In the genomic region with DNA sequence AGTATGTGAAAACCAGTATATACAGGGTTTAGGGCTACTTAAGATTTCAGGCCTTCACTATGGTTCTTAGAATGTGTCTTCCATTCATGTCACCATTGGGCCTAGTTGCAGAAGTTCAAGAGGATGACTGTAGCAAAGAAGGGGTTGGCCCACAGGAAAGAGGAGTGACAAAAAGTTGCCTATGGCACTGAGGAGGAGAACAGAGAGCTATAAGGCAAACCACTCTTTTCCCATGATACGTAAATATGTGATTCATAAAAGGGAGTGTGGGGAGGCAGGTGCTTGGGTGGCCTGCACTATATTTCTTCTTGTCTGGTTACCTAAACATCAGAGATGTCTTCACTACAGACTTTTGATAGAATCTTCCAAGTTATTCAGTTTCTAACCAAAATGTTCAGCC, we compare ENCODE assay signal across 36 cellular contexts.
"Had no signal": no experiment of that assay in that cellular context is flagged by ENCODE, and none has a peak within 500 bp of the region (broad histone marks: within the 10 kb centered on the region; RNA-seq: fewer than 3 reads in every experiment).

No MANE protein-coding gene starts in this region.

- H3K4me1 ChIP-seq: gastroesophageal sphincter had no signal

- H3K27ac ChIP-seq: brain microvascular endothelial cell, coronary artery, dorsolateral prefrontal cortex, esophagus squamous epithelium, gastroesophageal sphincter, VCaP had no signal

- H3K4me3 ChIP-seq: coronary artery, dorsolateral prefrontal cortex, esophagus squamous epithelium, gastroesophageal sphincter had no signal

- H3K9me3 ChIP-seq: esophagus squamous epithelium, gastroesophageal sphincter had no signal

- H3K36me3 ChIP-seq: brain microvascular endothelial cell, esophagus squamous epithelium, gastroesophageal sphincter had no signal

- H3K27me3 ChIP-seq: brain microvascular endothelial cell, dorsolateral prefrontal cortex, esophagus squamous epithelium, gastroesophageal sphincter had no signal

- H3K27me3 Mint-ChIP-seq: activated CD4-positive, alpha-beta memory T cell treated with anti-CD3 and anti-CD28 coated beads, Interleukin-2, amount 10 ng/mL, durations not matched to agents 7 days and 5 days; central memory CD8-positive, alpha-beta T cell; T-cell had no signal

- H3K36me3 Mint-ChIP-seq: activated naive CD8-positive, alpha-beta T cell; T-cell; WTC11 had no signal

- ATAC-seq: activated T-cell treated with anti-CD3 and anti-CD28 coated beads, Interleukin-2, amount 50 U/mL, for 72 hours; gastroesophageal sphincter; T-cell; WTC11 had no signal

- FAIRE-seq: astrocyte, bronchial epithelial cell had no signal

- DNase-seq: activated CD4-positive, alpha-beta memory T cell treated with anti-CD3 and anti-CD28 coated beads, Interleukin-2, amount 10 ng/mL, durations not matched to agents 7 days and 5 days; activated CD4-positive, alpha-beta T cell treated with anti-CD3 and anti-CD28 coated beads for 1 hour; activated CD4-positive, alpha-beta T cell treated with anti-CD3 and anti-CD28 coated beads for 4 hours; activated CD4-positive, alpha-beta T cell treated with anti-CD3 and anti-CD28 coated beads, Interleukin-2, amount 10 ng/mL, durations not matched to agents 7 days and 5 days; activated CD4-positive, alpha-beta T cell treated with anti-CD3 and anti-CD28 coated beads, Interleukin-2, amount 50 U/mL, for 4 hours; activated CD8-positive, alpha-beta memory T cell treated with anti-CD3 and anti-CD28 coated beads, Interleukin-2, amount 50 U/mL, for 48 hours; activated effector memory CD4-positive, alpha-beta T cell treated with Interleukin-2 at 50 U/mL for 16 hours; activated gamma-delta T cell treated with Interleukin-2 at 50 U/mL for 16 hours; activated naive CD4-positive, alpha-beta T cell treated with anti-CD3 and anti-CD28 coated beads, Interleukin-2, amount 50 U/mL, for 16 hours; activated naive CD4-positive, alpha-beta T cell treated with Interleukin-2 at 50 U/mL for 16 hours; activated T-cell treated with anti-CD3 and anti-CD28 coated beads for 4 hours; activated T-cell treated with anti-CD3 and anti-CD28 coated beads, Interleukin-2, amount 50 U/mL, for 24 hours; activated T-cell treated with anti-CD3 and anti-CD28 coated beads, Interleukin-2, amount 50 U/mL, for 72 hours; amniotic stem cell; anterior cingulate cortex; brain microvascular endothelial cell; dorsolateral prefrontal cortex; effector memory CD4-positive, alpha-beta T cell; endodermal cell; erythroblast; esophagus squamous epithelium; foreskin melanocyte; head of caudate nucleus; T-cell; T1000 had no signal

- H3K4me3 Mint-ChIP-seq: activated CD4-positive, alpha-beta memory T cell treated with anti-CD3 and anti-CD28 coated beads, Interleukin-2, amount 10 ng/mL, durations not matched to agents 7 days and 5 days; activated CD4-positive, alpha-beta T cell treated with anti-CD3 and anti-CD28 coated beads, Interleukin-2, amount 10 ng/mL, durations not matched to agents 7 days and 5 days; activated naive CD8-positive, alpha-beta T cell; activated T-cell treated with anti-CD3 and anti-CD28 coated beads, Interleukin-2, amount 50 U/mL, for 24 hours; activated T-cell treated with anti-CD3 and anti-CD28 coated beads, Interleukin-2, amount 50 U/mL, for 72 hours; central memory CD8-positive, alpha-beta T cell; dendritic cell treated with granulocyte-macrophage colony-stimulating factor and Interleukin-4, amounts not matched to agents 40 ng/mL and 50 ng/mL, for 4 days; endodermal cell; T-cell; T-helper 1 cell treated with Interleukin-12 subunit alpha and Interleukin-12 subunit beta and Interleukin-4 antibody, amounts not matched to agents 30 μg/mL and 1 μg/mL, for 36 hours; T-helper 2 cell treated with Interferon-gamma antibody and Interleukin-4, amounts not matched to agents 5 μg/mL and 100 μg/mL, for 36 hours; WTC11 had no signal

- H3K27ac Mint-ChIP-seq: activated CD4-positive, alpha-beta memory T cell treated with anti-CD3 and anti-CD28 coated beads, Interleukin-2, amount 10 ng/mL, durations not matched to agents 7 days and 5 days; activated CD4-positive, alpha-beta T cell treated with anti-CD3 and anti-CD28 coated beads, Interleukin-2, amount 10 ng/mL, durations not matched to agents 7 days and 5 days; activated naive CD8-positive, alpha-beta T cell; activated T-cell treated with anti-CD3 and anti-CD28 coated beads, Interleukin-2, amount 50 U/mL, for 24 hours; activated T-cell treated with anti-CD3 and anti-CD28 coated beads, Interleukin-2, amount 50 U/mL, for 72 hours; dendritic cell treated with granulocyte-macrophage colony-stimulating factor and Interleukin-4, amounts not matched to agents 40 ng/mL and 50 ng/mL, for 4 days; endodermal cell; T-cell; T-helper 1 cell treated with Interleukin-12 subunit alpha and Interleukin-12 subunit beta and Interleukin-4 antibody, amounts not matched to agents 30 μg/mL and 1 μg/mL, for 36 hours; T-helper 2 cell treated with Interferon-gamma antibody and Interleukin-4, amounts not matched to agents 5 μg/mL and 100 μg/mL, for 36 hours; WTC11 had no signal

- H3K9me3 Mint-ChIP-seq: activated CD4-positive, alpha-beta memory T cell treated with anti-CD3 and anti-CD28 coated beads, Interleukin-2, amount 10 ng/mL, durations not matched to agents 7 days and 5 days; activated CD4-positive, alpha-beta T cell treated with anti-CD3 and anti-CD28 coated beads, Interleukin-2, amount 10 ng/mL, durations not matched to agents 7 days and 5 days; activated T-cell treated with anti-CD3 and anti-CD28 coated beads, Interleukin-2, amount 50 U/mL, for 24 hours; central memory CD8-positive, alpha-beta T cell; dendritic cell treated with granulocyte-macrophage colony-stimulating factor and Interleukin-4, amounts not matched to agents 40 ng/mL and 50 ng/mL, for 4 days; endodermal cell; T-helper 1 cell treated with Interleukin-12 subunit alpha and Interleukin-12 subunit beta and Interleukin-4 antibody, amounts not matched to agents 30 μg/mL and 1 μg/mL, for 36 hours; T-helper 2 cell treated with Interferon-gamma antibody and Interleukin-4, amounts not matched to agents 5 μg/mL and 100 μg/mL, for 36 hours; WTC11 had no signal

- H3K4me1 Mint-ChIP-seq: activated CD4-positive, alpha-beta memory T cell treated with anti-CD3 and anti-CD28 coated beads, Interleukin-2, amount 10 ng/mL, durations not matched to agents 7 days and 5 days; activated CD4-positive, alpha-beta T cell treated with anti-CD3 and anti-CD28 coated beads, Interleukin-2, amount 10 ng/mL, durations not matched to agents 7 days and 5 days; T-cell had no signal
